ENCODE assay signal across 11 cellular contexts in the genomic region with DNA sequence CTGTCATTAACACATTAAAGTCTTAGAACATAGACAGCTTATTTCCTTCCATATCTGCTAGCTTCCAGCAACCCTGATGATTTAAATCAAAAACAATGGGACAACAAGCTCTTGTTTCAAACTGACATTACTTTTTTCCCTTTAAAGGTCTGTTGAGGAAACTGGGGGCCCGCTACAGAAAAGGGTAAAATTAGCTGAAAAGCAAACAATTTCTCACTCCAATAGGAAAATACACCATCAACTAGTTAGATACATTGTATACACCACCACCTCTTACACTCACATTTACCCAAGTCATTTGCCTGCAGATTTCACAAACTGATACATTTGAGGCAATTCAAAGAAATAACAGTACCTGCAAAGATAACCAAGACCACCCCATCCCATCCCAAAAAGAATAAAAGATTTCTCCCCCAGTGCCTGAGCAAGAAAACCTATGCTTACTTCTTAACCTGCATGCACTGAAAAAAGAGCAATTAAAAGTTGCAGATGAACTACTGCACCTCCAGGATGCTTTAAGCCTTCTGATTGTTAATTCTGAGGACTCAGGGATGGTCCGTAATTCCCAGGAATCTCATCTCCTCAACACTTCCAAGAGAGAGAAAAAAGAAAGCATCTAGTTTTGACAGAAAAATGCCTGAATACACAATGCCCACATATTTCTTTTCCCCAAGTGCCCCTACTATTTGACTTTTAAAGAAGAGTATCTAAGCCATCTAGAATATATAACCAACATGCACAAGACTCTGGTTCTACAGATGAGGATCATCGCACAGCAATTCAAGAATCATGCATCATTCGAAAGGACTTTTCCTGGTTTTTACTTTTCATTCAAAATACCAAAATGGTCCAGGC. TPM values are rescaled to one million over a fixed set of nuclear protein-coding genes. Genes with fewer than 3 reads are reported as not detected.
DNase-seq lines count a peak whose midpoint lies in the region; ATAC-seq and TF ChIP-seq lines count a peak whose summit lies in the region.
"Had no signal": no experiment of that assay in that cellular context is flagged by ENCODE, and none has a peak within 500 bp of the region (broad histone marks: within the 10 kb centered on the region; RNA-seq: fewer than 3 reads in every experiment).

No MANE protein-coding gene starts in this region.

- intact Hi-C loops in breast epithelium (cut with DNase I; ENCODE audit: low total_unique reads): no loop called here
- intact Hi-C loops in MCF 10A (cut with micrococcal nuclease): no loop called here

- no TSS peak for BruUV-seq in MCF 10A (replicated peaks; lab: Mats Ljungman, UMichigan)

- H3K4me1 ChIP-seq in breast epithelium (peaks cover 19 to 63% of the 10 kb centered on the region in 2 donors), upper lobe of left lung (peaks cover 84 to 88% (median 88%) of the 10 kb centered on the region in 4 donors)

- H3K9me3 Mint-ChIP-seq in MCF 10A (ENCODE audit: unreplicated experiment): no peaks in the 10 kb centered on the region
- H3K9me3 Mint-ChIP-seq: activated CD4-positive, alpha-beta memory T cell treated with anti-CD3 and anti-CD28 coated beads, Interleukin-2, amount 10 ng/mL, durations not matched to agents 7 days and 5 days; stimulated activated naive CD8-positive, alpha-beta T cell treated with anti-CD3 and anti-CD28 coated beads, Interleukin-15, Interleukin-2, amounts not matched to agents 100 ng/mL and 50 ng/mL, for 24 hours had no signal

- TF ChIP-seq POLR2A in breast epithelium (IDR thresholded peaks at IDR 0.05) (no peak), upper lobe of left lung (IDR thresholded peaks at IDR 0.05) (no peak)

- no peak for TF ChIP-seq CTCF in breast epithelium (IDR thresholded peaks at IDR 0.05)
- TF ChIP-seq CTCF in MCF 10A (IDR thresholded peaks at IDR 0.05; ENCODE audit: unreplicated experiment): no peak
- TF ChIP-seq CTCF in choroid plexus epithelial cell (conservative IDR thresholded peaks at IDR 0.05; ENCODE audit: low read depth, low read length): no peak
- no peak for TF ChIP-seq CTCF in upper lobe of left lung (IDR thresholded peaks at IDR 0.05)

- ATAC-seq in upper lobe of left lung (ENCODE audit: low FRiP score in 2 of 2) (no peak), GM21717 (IDR thresholded peaks at IDR 0.05; ENCODE audit: unreplicated experiment) (no peak)

- no peaks in the 10 kb centered on the region for H3K36me3 ChIP-seq in breast epithelium
- no peaks in the 10 kb centered on the region for H3K36me3 ChIP-seq in upper lobe of left lung

- no peaks in the 10 kb centered on the region for H3K9me3 ChIP-seq in breast epithelium
- no peaks in the 10 kb centered on the region for H3K9me3 ChIP-seq in upper lobe of left lung

- peaks cover 6% of the 10 kb centered on the region for H3K36me3 Mint-ChIP-seq in MCF 10A (ENCODE audit: insufficient read depth, unreplicated experiment)

- H3K4me3 Mint-ChIP-seq in MCF 10A (ENCODE audit: unreplicated experiment): no peak overlapping the region
- H3K4me3 Mint-ChIP-seq: stimulated activated naive CD8-positive, alpha-beta T cell treated with anti-CD3 and anti-CD28 coated beads, Interleukin-15, Interleukin-2, amounts not matched to agents 100 ng/mL and 50 ng/mL, for 24 hours had no signal

- DNase-seq in breast epithelium (ENCODE audit: low spot score in 2 of 2) (no peak), MCF 10A (ENCODE audit: unreplicated experiment) (no peak), choroid plexus epithelial cell (ENCODE audit: low read depth) (no peak), midbrain (lab: John Stamatoyannopoulos, UW) (peak; percentile 63), upper lobe of left lung (no peak), DMS153 (lab: John Stamatoyannopoulos, UW) (no peak), DMS79 treated with DMSO at 0.1 percent for 48 hours (lab: John Stamatoyannopoulos, UW) (no peak)
- DNase-seq: activated CD4-positive, alpha-beta memory T cell treated with anti-CD3 and anti-CD28 coated beads, Interleukin-2, amount 10 ng/mL, durations not matched to agents 7 days and 5 days had no signal

- H3K27me3 Mint-ChIP-seq in MCF 10A (ENCODE audit: insufficient read depth, unreplicated experiment): no peaks in the 10 kb centered on the region
- H3K27me3 Mint-ChIP-seq: activated CD4-positive, alpha-beta memory T cell treated with anti-CD3 and anti-CD28 coated beads, Interleukin-2, amount 10 ng/mL, durations not matched to agents 7 days and 5 days; stimulated activated naive CD8-positive, alpha-beta T cell treated with anti-CD3 and anti-CD28 coated beads, Interleukin-15, Interleukin-2, amounts not matched to agents 100 ng/mL and 50 ng/mL, for 24 hours had no signal

- H3K27ac Mint-ChIP-seq in MCF 10A (ENCODE audit: low read depth, unreplicated experiment): no peak overlapping the region

- peaks cover 38% of the 10 kb centered on the region for H3K4me1 Mint-ChIP-seq in MCF 10A (ENCODE audit: insufficient read depth, unreplicated experiment)

- POLR2A ChIA-PET in MCF 10A (lab: Yijun Ruan, JAX): interaction anchor here (0.6 to 19.8 kb wide), 16 partner anchors 8 to 299 kb away, joined by 3 to 1977 read pairs (median 6); a partner anchor contains a TSS

- CTCF ChIA-PET in MCF 10A (lab: Yijun Ruan, JAX): interaction anchor here (0.5 to 5.7 kb wide), 14 partner anchors 8 to 113 kb away, joined by 3 to 37 read pairs (median 4); no protein-coding TSS in a partner anchor

- TF ChIP-seq EP300 in upper lobe of left lung (IDR thresholded peaks at IDR 0.05): no peak

- no peaks in the 10 kb centered on the region for H3K27me3 ChIP-seq in breast epithelium
- no peaks in the 10 kb centered on the region for H3K27me3 ChIP-seq in upper lobe of left lung

- H3K27ac ChIP-seq in breast epithelium (peak overlapping the region; percentile 99 to 100), upper lobe of left lung (peak overlapping the region; percentile 97 to 100 (median 98))
- H3K27ac ChIP-seq: C4-2B had no signal

- H3K4me3 ChIP-seq in breast epithelium (peak overlapping the region in 1 of 3 donors; percentile 59), choroid plexus epithelial cell (ENCODE audit: low read depth, low read length) (peak overlapping the region; percentile 55), upper lobe of left lung (peak overlapping the region in 2 of 4 donors; percentile 4 to 15)

- WGBS in upper lobe of left lung, 2 donors: 71 to 72% methylated on average over 4 of the region's 4 CpGs

RNA-seq across cellular contexts. Expression of a gene that starts 5.6 kb away (rescaled TPM):
- total RNA-seq in breast epithelium (10 to 100 TPM; 40.6 to 47.7 (median 41.4) TPM), MCF 10A (2022) (126 and 127 TPM in 2 replicates), upper lobe of left lung (100 to 1,000 TPM in 1 of 6 donors, 10 to 100 TPM in 5; 24.6 to 120 (median 51.8) TPM)
